Comparison of ENCODE assay signal across 16 cellular contexts in the genomic region with DNA sequence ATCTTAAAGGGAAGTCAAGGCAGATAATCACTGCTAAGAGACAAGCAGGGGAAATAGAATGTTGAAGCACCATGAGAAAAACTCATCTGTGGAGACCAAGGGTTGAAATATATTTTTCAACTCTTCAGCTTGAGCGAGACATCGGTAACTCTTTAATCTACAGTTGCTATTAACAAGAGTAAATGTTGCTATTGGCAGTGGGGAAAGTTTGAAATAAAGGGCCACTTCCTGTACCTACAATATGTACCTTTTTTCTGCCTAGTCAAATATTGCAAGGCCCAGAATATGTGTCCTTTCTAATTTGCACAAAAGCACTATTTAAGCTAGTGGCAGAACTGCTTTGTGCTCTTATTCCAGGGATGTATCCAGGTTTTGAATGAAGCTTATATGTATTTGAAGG.
DNase-seq lines count a peak whose midpoint lies in the region; ATAC-seq, FAIRE-seq and TF ChIP-seq lines count a peak whose summit lies in the region.
"Had no signal": no experiment of that assay in that cellular context is flagged by ENCODE, and none has a peak within 500 bp of the region (broad histone marks: within the 10 kb centered on the region; RNA-seq: fewer than 3 reads in every experiment).

No MANE protein-coding gene starts in this region.

- TF ChIP-seq CTCF in PC-3 (conservative IDR thresholded peaks at IDR 0.05; ENCODE audit: low read depth, low read length) (no peak), endothelial cell of umbilical vein (IDR thresholded peaks at IDR 0.05; ENCODE audit: extremely low read depth in 1 of 2, insufficient read depth in 1 of 2, low read depth in 1 of 2, low read length in 2 of 2) (no peak), progenitor cell of endocrine pancreas (IDR thresholded peaks at IDR 0.05; ENCODE audit: unreplicated experiment) (no peak)

- peak overlapping the region; percentile 2; the same call in 1 of the 2 replicates for H3K9ac ChIP-seq in PC-3 (ENCODE audit: low read length)
- no peak overlapping the region for H3K9ac ChIP-seq in endothelial cell of umbilical vein (replicated peaks; ENCODE audit: extremely low read depth, insufficient read depth, low read length)

- H3K36me3 ChIP-seq in ACC112 (ENCODE audit: insufficient read depth, low read length) (no peaks in the 10 kb centered on the region), PC-3 (ENCODE audit: low read depth, low read length) (no peaks in the 10 kb centered on the region), endothelial cell of umbilical vein (ENCODE audit: control insufficient read depth in 2 of 2, extremely low read depth in 1 of 2, insufficient read depth in 2 of 2, low read length in 2 of 2) (no peaks in the 10 kb centered on the region)
- H3K36me3 ChIP-seq: BE2C had no signal

- no peak overlapping the region for H3K4me3 ChIP-seq in ACC112 (ENCODE audit: low read depth, low read length)
- H3K4me3 ChIP-seq in PC-3 (ENCODE audit: low read length) = no peak overlapping the region
- H3K4me3 ChIP-seq in endothelial cell of umbilical vein (replicated peaks in 1 of 3; ENCODE audit: insufficient read depth in 1 of 3, low read depth in 1 of 3, low read length in 3 of 3) = no peak overlapping the region
- H3K4me3 ChIP-seq: GM23338 had no signal

- POLR2A ChIA-PET in PC-3 (lab: Charles Lee; ENCODE audit: unreplicated experiment) = no interaction called here
- POLR2A ChIA-PET in endothelial cell of umbilical vein (lab: Charles Lee) = no interaction called here

- peak; percentile 24 for TF ChIP-seq POLR2A in endothelial cell of umbilical vein (IDR thresholded peaks at IDR 0.05; ENCODE audit: low read depth, low read length)

- peaks cover 12% of the 10 kb centered on the region for H3K9me3 Mint-ChIP-seq in progenitor cell of endocrine pancreas (ENCODE audit: low read depth)
- H3K9me3 Mint-ChIP-seq: CD8-positive, alpha-beta T cell; GM23338 had no signal

- dilution Hi-C loops in endothelial cell of umbilical vein (cut with MboI; ENCODE audit: extremely low pct_ligation_motif_present, low sequenced_read_pairs) = no loop called here

- H2AFZ ChIP-seq in ACC112 (ENCODE audit: low read length, unreplicated experiment) (no peak overlapping the region), PC-3 (ENCODE audit: low read length) (no peak overlapping the region), endothelial cell of umbilical vein (ENCODE audit: low read depth, low read length) (no peak overlapping the region)
- H2AFZ ChIP-seq: GM23338 had no signal

- H3K4me2 ChIP-seq in PC-3 (ENCODE audit: low read length) = peak overlapping the region; percentile 64
- H3K4me2 ChIP-seq in endothelial cell of umbilical vein (ENCODE audit: insufficient read depth, low read length) = no peak overlapping the region
- H3K4me2 ChIP-seq: GM23338 had no signal

- H3K9me2 ChIP-seq in PC-3 (replicated peaks; ENCODE audit: low read length) = no peaks in the 10 kb centered on the region

- H3K27me3 ChIP-seq in ACC112 (ENCODE audit: insufficient read depth, low read length) (no peaks in the 10 kb centered on the region), PC-3 (ENCODE audit: low read length) (no peaks in the 10 kb centered on the region), endothelial cell of umbilical vein (ENCODE audit: control insufficient read depth in 2 of 2, insufficient read depth in 2 of 2, low read length in 2 of 2) (no peaks in the 10 kb centered on the region)
- H3K27me3 ChIP-seq: BE2C had no signal

- no peak for FAIRE-seq in endothelial cell of umbilical vein (lab: Jason Lieb, UNC)
- FAIRE-seq in urothelium cell line (lab: Jason Lieb, UNC) = no peak
- FAIRE-seq: G401.6, GM12891 had no signal

- no peaks in the 10 kb centered on the region for H4K20me1 ChIP-seq in PC-3 (ENCODE audit: low read length)
- H4K20me1 ChIP-seq in endothelial cell of umbilical vein (replicated peaks; ENCODE audit: control insufficient read depth, extremely low read depth, insufficient read depth, low read length) = no peaks in the 10 kb centered on the region

- peaks cover 26% of the 10 kb centered on the region for H3K4me1 ChIP-seq in ACC112 (ENCODE audit: control insufficient read depth, insufficient read depth, low read length, unreplicated experiment)
- H3K4me1 ChIP-seq in PC-3 (ENCODE audit: insufficient read depth, low read length) = peaks cover 36% of the 10 kb centered on the region
- peaks cover 19% of the 10 kb centered on the region for H3K4me1 ChIP-seq in endothelial cell of umbilical vein (ENCODE audit: control insufficient read depth, extremely low read depth, insufficient read depth, low read length)
- H3K4me1 ChIP-seq: BE2C had no signal

- no peak overlapping the region for H3K4me3 Mint-ChIP-seq in progenitor cell of endocrine pancreas (ENCODE audit: low read depth)
- H3K4me3 Mint-ChIP-seq: CD14-positive monocyte; CD8-positive, alpha-beta T cell; GM23338 had no signal

- H3K9me1 ChIP-seq in endothelial cell of umbilical vein (replicated peaks; ENCODE audit: control insufficient read depth, extremely low read depth, insufficient read depth, low read length) = no peaks in the 10 kb centered on the region

- no peak for ATAC-seq in PC-3
- ATAC-seq: CD8-positive, alpha-beta T cell; GM23338 had no signal

- DNase-seq in PC-3 = no peak
- DNase-seq in endothelial cell of umbilical vein (ENCODE audit: low read depth, low spot score) = peak; percentile 50
- no peak for DNase-seq in progenitor cell of endocrine pancreas (ENCODE audit: low spot score, unreplicated experiment)
- DNase-seq in urothelium cell line (ENCODE audit: low spot score) = no peak
- no peak for DNase-seq in EL
- DNase-seq in NCI-H446 (lab: John Stamatoyannopoulos, UW) = no peak
- no peak for DNase-seq in kidney glomerular epithelial cell (lab: John Stamatoyannopoulos, UW)
- DNase-seq: BE2C; CD8-positive, alpha-beta T cell; DMS53; H7 had no signal

- no peaks in the 10 kb centered on the region for H3K9me3 ChIP-seq in PC-3 (ENCODE audit: low read length)
- no peaks in the 10 kb centered on the region for H3K9me3 ChIP-seq in endothelial cell of umbilical vein (replicated peaks; ENCODE audit: control insufficient read depth, insufficient read depth, low read length)
- H3K9me3 ChIP-seq: BE2C had no signal

- no peaks in the 10 kb centered on the region for H3K27me3 Mint-ChIP-seq in progenitor cell of endocrine pancreas

- peak overlapping the region; percentile 50 for H3K27ac Mint-ChIP-seq in progenitor cell of endocrine pancreas
- H3K27ac Mint-ChIP-seq: CD14-positive monocyte; CD8-positive, alpha-beta T cell; GM23338 had no signal

- CTCF ChIA-PET in PC-3 (lab: Charles Lee) (no interaction called here), endothelial cell of umbilical vein (lab: Charles Lee) (interaction anchor here (1.0 to 4.6 kb wide), 4 partner anchors 77 to 273 kb away, joined by 3 to 55 read pairs (median 5); no protein-coding TSS in a partner anchor)

- intact Hi-C loops in PC-3 (cut with micrococcal nuclease) = loop anchor here (1.0 to 5.0 kb wide), 2 partner anchors 14 to 85 kb away; no protein-coding TSS in a partner anchor
- intact Hi-C loops in endothelial cell of umbilical vein (cut with micrococcal nuclease) = no loop called here

- peak overlapping the region; percentile 25 for H3K27ac ChIP-seq in ACC112 (ENCODE audit: low read depth, low read length)
- H3K27ac ChIP-seq in PC-3 (ENCODE audit: low read length) = peak overlapping the region; percentile 83
- no peak overlapping the region for H3K27ac ChIP-seq in endothelial cell of umbilical vein (ENCODE audit: insufficient read depth, low read depth, low read length)

- no peaks in the 10 kb centered on the region for H3F3A ChIP-seq in PC-3 (ENCODE audit: low read length, unreplicated experiment)

- H3K79me2 ChIP-seq in ACC112 (ENCODE audit: control insufficient read depth, insufficient read depth, low read length, unreplicated experiment) (no peaks in the 10 kb centered on the region), PC-3 (ENCODE audit: low read length) (no peaks in the 10 kb centered on the region), endothelial cell of umbilical vein (ENCODE audit: control insufficient read depth, insufficient read depth, low read length) (no peaks in the 10 kb centered on the region)

- H3K4me1 Mint-ChIP-seq in progenitor cell of endocrine pancreas (ENCODE audit: low read depth) = peaks cover 4% of the 10 kb centered on the region
- H3K4me1 Mint-ChIP-seq: GM23338 had no signal

- BruUV-seq in PC-3 (replicated peaks; lab: Mats Ljungman, UMichigan) = no TSS peak
- BruUV-seq in endothelial cell of umbilical vein (replicated peaks; lab: Mats Ljungman, UMichigan) = no TSS peak

- no peaks in the 10 kb centered on the region for H3K36me3 Mint-ChIP-seq in progenitor cell of endocrine pancreas (ENCODE audit: insufficient read depth)
- H3K36me3 Mint-ChIP-seq: CD14-positive monocyte; CD8-positive, alpha-beta T cell had no signal

TF ChIP-seq in endothelial cell of umbilical vein, 7 proteins besides CTCF, POLR2A, EP300 and RAD21:
- TF ChIP-seq EZH2 (IDR thresholded peaks at IDR 0.05; ENCODE audit: borderline replicate concordance, low read depth, low read length, severe bottlenecking) (no peak), JUN (IDR thresholded peaks at IDR 0.05; ENCODE audit: borderline replicate concordance, insufficient read depth, insufficient read length, low read depth) (no peak), GATA2 (IDR thresholded peaks at IDR 0.05; ENCODE audit: insufficient read depth, insufficient read length, low read depth, low read length) (no peak), FOS (IDR thresholded peaks at IDR 0.05; ENCODE audit: borderline replicate concordance, insufficient read depth, low read length) (no peak), MYC (IDR thresholded peaks at IDR 0.05; ENCODE audit: low read depth, low read length) (no peak), POLR2AphosphoS5 (IDR thresholded peaks at IDR 0.05; ENCODE audit: insufficient read depth, low read depth, low read length) (no peak)
- TF ChIP-seq, protein P1, sequence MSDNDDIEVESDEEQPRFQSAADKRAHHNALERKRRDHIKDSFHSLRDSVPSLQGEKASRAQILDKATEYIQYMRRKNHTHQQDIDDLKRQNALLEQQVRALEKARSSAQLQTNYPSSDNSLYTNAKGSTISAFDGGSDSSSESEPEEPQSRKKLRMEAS (IDR thresholded peaks at IDR 0.05; ENCODE audit: insufficient read depth, insufficient read length) = no peak
